18 cellular contexts compared by ENCODE assay signal in genomic region chr16:85019659-85020245, GRCh38. TPM values are rescaled to one million over a fixed set of nuclear protein-coding genes. Genes with fewer than 3 reads are reported as not detected.
A peak's percentile ranks its signal among the peaks of the same experiment; 100 is the strongest.
DNase-seq lines count a peak whose midpoint lies in the region; ATAC-seq and TF ChIP-seq lines count a peak whose summit lies in the region.
"Had no signal": no experiment of that assay in that cellular context is flagged by ENCODE, and none has a peak within 500 bp of the region (broad histone marks: within the 10 kb centered on the region; RNA-seq: fewer than 3 reads in every experiment).

No MANE protein-coding gene starts in this region.

- TF ChIP-seq CTCF in thyroid gland (IDR thresholded peaks at IDR 0.05): no peak

- no peaks in the 10 kb centered on the region for H3K27me3 ChIP-seq in thyroid gland
- H3K27me3 ChIP-seq: SJSA1 had no signal

- peak; percentile 7 for DNase-seq in NCI-H2171 treated with DMSO at 0.1 percent for 48 hours (lab: John Stamatoyannopoulos, UW)
- DNase-seq in NCI-H2171 (lab: John Stamatoyannopoulos, UW): no peak
- peak; percentile 36 to 56 for DNase-seq in SHP77 (lab: John Stamatoyannopoulos, UW)
- DNase-seq in left lobe of liver (ENCODE audit: low spot score): peak; percentile 56
- DNase-seq in thyroid gland: peak; percentile 94 to 96
- DNase-seq in GM03348 (ENCODE audit: low spot score): no peak
- DNase-seq in HuH-7.5 (ENCODE audit: low spot score): no peak
- no peak for DNase-seq in cerebellum (ENCODE audit: low spot score)
- DNase-seq: activated CD4-positive, alpha-beta T cell treated with anti-CD3 and anti-CD28 coated beads for 48 hours; activated T-cell treated with anti-CD3 and anti-CD28 coated beads for 4 hours; CD4-positive, CD25-positive, alpha-beta regulatory T cell; endodermal cell; NCI-H187 treated with DMSO at 0.1 percent for 48 hours; NK-92 treated with Interleukin-12 subunit alpha and Interleukin-12 subunit beta, amount 100 ng/mL, for 24 hours had no signal

- WGBS in thyroid gland, 2 donors: 24 to 36% methylated on average over 9 of the region's 9 CpGs

- intact Hi-C loops in thyroid gland (cut with DNase I): no loop called here

- ATAC-seq in left lobe of liver: peak; percentile 91
- ATAC-seq: A549; activated naive CD4-positive, alpha-beta T cell treated with anti-CD3 and anti-CD28 coated beads, Interleukin-2, amount 50 U/mL, for 72 hours had no signal

- no peaks in the 10 kb centered on the region for H3K36me3 ChIP-seq in thyroid gland
- H3K36me3 ChIP-seq: SJSA1 had no signal

- TF ChIP-seq POLR2A in thyroid gland (IDR thresholded peaks at IDR 0.05): no peak

- peaks cover 13 to 21% of the 10 kb centered on the region in 2 donors for H3K4me1 ChIP-seq in thyroid gland
- H3K4me1 ChIP-seq: A549, SJSA1 had no signal

- H3K27ac ChIP-seq in thyroid gland: peak overlapping the region; percentile 79 to 89 (median 85)
- H3K27ac ChIP-seq: A549, parathyroid adenoma, SJSA1 had no signal

- H3K9me3 ChIP-seq in thyroid gland: no peaks in the 10 kb centered on the region
- H3K9me3 ChIP-seq: A549, SJSA1 had no signal

- no peak overlapping the region for H3K4me3 ChIP-seq in thyroid gland (replicated peaks in 1 of 3)
- H3K4me3 ChIP-seq: A549, SJSA1 had no signal

RNA-seq across cellular contexts. Expression of gene KIAA0513, which starts 7.8 kb away (rescaled TPM):
- total RNA-seq in left lobe of liver: 5.0 TPM
- 1 to 10 TPM; 6.2 to 8.4 (median 7.5) TPM for total RNA-seq in thyroid gland
- 32.9 TPM for total RNA-seq in cerebellum

RNA-seq across cellular contexts. Expression of gene ZDHHC7, which starts 8.4 kb away (rescaled TPM):
- total RNA-seq in left lobe of liver: 14.5 TPM
- 10 to 100 TPM; 49.8 to 59.2 (median 54.3) TPM for total RNA-seq in thyroid gland
- total RNA-seq in cerebellum: 21.7 TPM

Comparison
In these comparisons a context has a peak if more than half of its experiments do, and no peak if none do; other contexts are left out.
1. DNase-seq: peak in NCI-H2171 treated with DMSO at 0.1 percent for 48 hours (single experiment), SHP77 (2 of 2), left lobe of liver (single experiment) and thyroid gland (2 of 2); none in NCI-H2171 (single experiment), GM03348 (single experiment), HuH-7.5 (single experiment) and cerebellum (single experiment).